ENCODE assay signal across 22 cellular contexts in the genomic region with DNA sequence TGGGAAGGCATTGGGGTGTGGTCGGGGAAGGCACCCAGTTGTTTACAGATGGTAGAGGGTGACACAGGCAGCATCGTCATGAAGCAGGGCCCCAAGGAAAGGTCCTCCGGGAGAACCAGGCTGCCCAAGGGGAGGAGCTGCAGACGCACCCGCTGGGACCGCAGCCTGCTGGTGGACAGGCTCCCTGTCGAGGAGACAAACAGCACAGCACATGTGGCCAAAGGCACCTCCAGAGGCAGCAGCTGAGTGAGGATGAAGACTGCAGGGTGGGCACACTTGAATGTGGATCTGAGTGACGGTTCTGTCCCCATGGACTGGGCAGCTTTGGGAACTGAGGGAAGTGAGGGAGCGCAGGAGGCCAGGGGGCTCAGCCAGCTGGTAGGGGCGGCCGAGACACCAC. TPM values are rescaled to one million over a fixed set of nuclear protein-coding genes. Genes with fewer than 3 reads are reported as not detected.
DNase-seq lines count a peak whose midpoint lies in the region; ATAC-seq and TF ChIP-seq lines count a peak whose summit lies in the region.
"Had no signal": no experiment of that assay in that cellular context is flagged by ENCODE, and none has a peak within 500 bp of the region (broad histone marks: within the 10 kb centered on the region; RNA-seq: fewer than 3 reads in every experiment).

No MANE protein-coding gene starts in this region.

- H3K27ac ChIP-seq in heart left ventricle = no peak overlapping the region
- H3K27ac ChIP-seq in osteoblast (ENCODE audit: low read depth, low read length) = no peak overlapping the region
- H3K27ac ChIP-seq: KMS-11, SJSA1 had no signal

- H3K4me2 ChIP-seq in osteoblast (ENCODE audit: insufficient read depth, low read length) = no peak overlapping the region
- H3K4me2 ChIP-seq: KMS-11 had no signal

- no peak overlapping the region for H2AFZ ChIP-seq in osteoblast (ENCODE audit: low read length)

- TF ChIP-seq POLR2A in heart left ventricle (IDR thresholded peaks at IDR 0.05) = no peak

- H3K4me1 Mint-ChIP-seq in central memory CD8-positive, alpha-beta T cell = peaks cover 11% of the 10 kb centered on the region

- H3K36me3 ChIP-seq in heart left ventricle = peaks cover 0 to 54% (median 31%) of the 10 kb centered on the region in 9 donors
- peaks cover 22% of the 10 kb centered on the region for H3K36me3 ChIP-seq in osteoblast (ENCODE audit: insufficient read depth, low read length)

- H3K4me3 Mint-ChIP-seq in central memory CD8-positive, alpha-beta T cell = no peak overlapping the region
- H3K4me3 Mint-ChIP-seq: CD14-positive monocyte, IgD-negative memory B cell had no signal

- TF ChIP-seq CTCF in heart left ventricle (IDR thresholded peaks at IDR 0.05) (no peak), osteoblast (IDR thresholded peaks at IDR 0.05; ENCODE audit: extremely low read depth, low read depth, low read length) (no peak)

- H3K36me3 Mint-ChIP-seq in central memory CD8-positive, alpha-beta T cell (ENCODE audit: insufficient read depth) = peaks cover 34% of the 10 kb centered on the region
- H3K36me3 Mint-ChIP-seq: IgD-negative memory B cell had no signal

- H3K27me3 ChIP-seq in heart left ventricle (no peaks in the 10 kb centered on the region), osteoblast (ENCODE audit: insufficient read depth, low read length) (no peaks in the 10 kb centered on the region)
- H3K27me3 ChIP-seq: BE2C, SJSA1 had no signal

- H3K27me3 Mint-ChIP-seq in central memory CD8-positive, alpha-beta T cell = no peaks in the 10 kb centered on the region

- H3K4me3 ChIP-seq in heart left ventricle (no peak overlapping the region), osteoblast (ENCODE audit: insufficient read depth, low read length) (no peak overlapping the region)
- H3K4me3 ChIP-seq: SJSA1 had no signal

- DNase-seq in Right ventricle myocardium inferior (ENCODE audit: missing footprints) = peak; percentile 63
- no peak for DNase-seq in heart left ventricle
- DNase-seq in central memory CD8-positive, alpha-beta T cell (ENCODE audit: low spot score in 2 of 2) = no peak
- peak; percentile 61 for DNase-seq in osteoblast (ENCODE audit: insufficient read length, low spot score, missing footprints)
- DNase-seq in ureter (ENCODE audit: low spot score) = no peak
- no peak for DNase-seq in CD1c-positive myeloid dendritic cell (ENCODE audit: extremely low spot score)
- DNase-seq: 8988T, ACHN, BE2C, DMS53, GOT3, HCEC 1CT, MM.1S, NCI-H2029, NCI-H446, NCI-H524 treated with DMSO at 0.1 percent for 48 hours, NCI-H774, Right ventricle myocardium superior had no signal

- H3K9me3 Mint-ChIP-seq in central memory CD8-positive, alpha-beta T cell = no peaks in the 10 kb centered on the region
- H3K9me3 Mint-ChIP-seq: IgD-negative memory B cell had no signal

- H4K20me1 ChIP-seq in osteoblast (ENCODE audit: insufficient read depth, low read length) = peaks cover 7% of the 10 kb centered on the region

- H3K4me1 ChIP-seq in heart left ventricle = peaks cover 0 to 17% (median 7%) of the 10 kb centered on the region in 12 donors
- H3K4me1 ChIP-seq in osteoblast (ENCODE audit: insufficient read depth, low read length) = peaks cover 7% of the 10 kb centered on the region
- H3K4me1 ChIP-seq: SJSA1 had no signal

- WGBS in heart left ventricle, 4 donors = 79 to 87% (median 81%) methylated on average over 11 of the region's 11 CpGs

- H3K79me2 ChIP-seq in osteoblast (ENCODE audit: insufficient read depth, low read length) = peaks cover 10% of the 10 kb centered on the region

- ATAC-seq in Right ventricle myocardium inferior (no peak), heart left ventricle (no peak)
- no peak for ATAC-seq in central memory CD8-positive, alpha-beta T cell (replicated peaks; ENCODE audit: extremely low read depth, poor library complexity, severe bottlenecking)

- no peaks in the 10 kb centered on the region for H3K9me3 ChIP-seq in heart left ventricle
- no peaks in the 10 kb centered on the region for H3K9me3 ChIP-seq in osteoblast (ENCODE audit: low read depth, low read length)
- H3K9me3 ChIP-seq: BE2C, SJSA1 had no signal

- intact Hi-C loops in Right ventricle myocardium inferior (cut with DNase I) (loop anchor here (10.0 kb wide), 2 partner anchors 70 to 400 kb away; partner anchors contain the start of gene CPNE7), heart left ventricle (cut with DNase I) (loop anchor here in 3 of 10 donors (10.0 kb wide), 3 partner anchors 70 to 400 kb away; partner anchors contain the start of gene CPNE7 (in 1 of the 3))

- H3K27ac Mint-ChIP-seq in central memory CD8-positive, alpha-beta T cell (ENCODE audit: low read depth) = peak overlapping the region; percentile 25
- H3K27ac Mint-ChIP-seq: IgD-negative memory B cell had no signal

RNA-seq across cellular contexts. Expression of gene CHMP1A, which starts 12.4 kb away (rescaled TPM):
- total RNA-seq in Right ventricle myocardium inferior (40.6 TPM), heart left ventricle (10 to 100 TPM; 35.1 to 85.1 (median 44.6) TPM), osteoblast (101 and 110 TPM in 2 replicates), ureter (84.7 TPM)
- 10 to 100 TPM; 29.3 to 86.3 TPM for polyA plus RNA-seq in heart left ventricle

RNA-seq across cellular contexts. Expression of gene SPATA33, which starts 12.5 kb away (rescaled TPM):
- 1.6 TPM for total RNA-seq in Right ventricle myocardium inferior
- 1 to 10 TPM in 8 of 9 donors, under 1 TPM in 1; 0.94 to 5.1 (median 3.0) TPM for total RNA-seq in heart left ventricle
- polyA plus RNA-seq in heart left ventricle = 1 to 10 TPM; 1.8 to 3.9 TPM
- total RNA-seq in osteoblast = 3.2 and 3.3 TPM in 2 replicates
- total RNA-seq in ureter = 7.4 TPM

RNA-seq across cellular contexts. Expression of gene DPEP1, which starts 31.7 kb away (rescaled TPM):
- total RNA-seq in Right ventricle myocardium inferior = not detected
- total RNA-seq in heart left ventricle = not detected
- polyA plus RNA-seq in heart left ventricle = not detected
- 0.29 and 0.36 TPM in 2 replicates for total RNA-seq in osteoblast
- total RNA-seq in ureter = 0.75 TPM
- total RNA-seq: Right ventricle myocardium superior had no signal
- polyA plus RNA-seq: CD14-positive monocyte, IgD-negative memory B cell had no signal

RNA-seq across cellular contexts. Expression of gene CDK10, which starts 41.4 kb away (rescaled TPM):
- total RNA-seq in Right ventricle myocardium inferior (21.9 TPM), heart left ventricle (10 to 100 TPM; 16.1 to 31.4 (median 20.0) TPM), osteoblast (24.8 and 37.6 TPM in 2 replicates), ureter (89.8 TPM)
- 10 to 100 TPM; 22.9 to 30.7 TPM for polyA plus RNA-seq in heart left ventricle

RNA-seq across cellular contexts. Expression of gene SPATA2L, which starts 56.4 kb away (rescaled TPM):
- total RNA-seq in Right ventricle myocardium inferior = 3.4 TPM
- total RNA-seq in heart left ventricle = 10 to 100 TPM in 1 of 9 donors, 1 to 10 TPM in 8; 2.0 to 14.1 (median 4.0) TPM
- 10 to 100 TPM in 1 of 2 donors, 1 to 10 TPM in 1; 1.9 to 15.0 TPM for polyA plus RNA-seq in heart left ventricle
- 12.1 and 14.8 TPM in 2 replicates for total RNA-seq in osteoblast
- 7.7 TPM for total RNA-seq in ureter

Comparison
In these comparisons a context has a peak if more than half of its experiments do, and no peak if none do; other contexts are left out.
1. DNase-seq: peak in Right ventricle myocardium inferior (single experiment) and osteoblast (single experiment); none in heart left ventricle (0 of 5), central memory CD8-positive, alpha-beta T cell (0 of 2), ureter (single experiment) and CD1c-positive myeloid dendritic cell (single experiment).